8 cellular contexts compared by ENCODE assay signal in genomic region chr16:66695935-66696668, GRCh38. TPM values are rescaled to one million over a fixed set of nuclear protein-coding genes. Genes with fewer than 3 reads are reported as not detected.
DNase-seq lines count a peak whose midpoint lies in the region; ATAC-seq and TF ChIP-seq lines count a peak whose summit lies in the region.

No MANE protein-coding gene starts in this region.

- H3F3A ChIP-seq in SK-N-SH (replicated peaks; ENCODE audit: insufficient read depth): no peaks in the 10 kb centered on the region

- peak in 1 of 4 donors; percentile 54 for TF ChIP-seq POLR2A in upper lobe of left lung (IDR thresholded peaks at IDR 0.05)

- H3K27me3 ChIP-seq in SK-N-SH (ENCODE audit: insufficient read depth) (no peaks in the 10 kb centered on the region), duodenal mucosa (ENCODE audit: control insufficient read depth in 1 of 2, insufficient read depth in 2 of 2, low read length in 2 of 2) (no peaks in the 10 kb centered on the region), upper lobe of left lung (no peaks in the 10 kb centered on the region)

- peak overlapping the region; percentile 99 for H3K4me2 ChIP-seq in SK-N-SH

- no peaks in the 10 kb centered on the region for H3K9me2 ChIP-seq in SK-N-SH

- CTCF ChIA-PET in SK-N-SH (lab: Yijun Ruan, JAX): interaction anchor here (0.9 to 3.7 kb wide), 12 partner anchors 9 to 177 kb away, joined by 3 to 29 read pairs (median 6); partner anchors contain the start of gene NAE1

- peak overlapping the region; percentile 58 to 85 for H3K4me3 ChIP-seq in SK-N-SH (ENCODE audit: low read depth in 2 of 2, low read length in 1 of 2)
- peak overlapping the region; percentile 77 to 78 for H3K4me3 ChIP-seq in duodenal mucosa (ENCODE audit: low read depth in 1 of 2, low read length in 2 of 2)
- peak overlapping the region; percentile 69 to 91 (median 76) for H3K4me3 ChIP-seq in upper lobe of left lung

- POLR2A ChIA-PET in SK-N-SH (lab: Yijun Ruan, JAX): interaction anchor here (1.6 kb wide), 1 partner anchor 33 kb away, joined by 4 read pairs; no protein-coding TSS in a partner anchor

- DNase-seq in ACHN (peak; percentile 8), SK-N-SH (no peak), mesothelial cell of epicardium (ENCODE audit: low spot score in 2 of 2, unreplicated experiment in 2 of 2) (peak; percentile 24 to 53), upper lobe of left lung (peak; percentile 65 to 92), HCEC 1CT (no peak)

- H3K4me1 ChIP-seq in SK-N-SH (ENCODE audit: control insufficient read depth in 1 of 2, insufficient read depth in 2 of 2, low read depth in 1 of 2, low read length in 1 of 2): peaks cover 6 to 9% of the 10 kb centered on the region in 2 experiments; a peak in 2 of 4 replicates
- peaks cover 20 to 23% of the 10 kb centered on the region in 2 donors for H3K4me1 ChIP-seq in duodenal mucosa (ENCODE audit: control insufficient read depth in 1 of 2, insufficient read depth in 2 of 2, low read length in 2 of 2)
- H3K4me1 ChIP-seq in upper lobe of left lung: peaks cover 22 to 38% (median 23%) of the 10 kb centered on the region in 4 donors

- 83% methylated on average over 3 of the region's 91 CpGs for WGBS in SK-N-SH (ENCODE audit: low lambda C conversion rate)
- WGBS in upper lobe of left lung, 2 donors: 19% methylated on average over 8 of the region's 91 CpGs; no CpG with 5 or more reads in 1 of the 2 donors

- H3K4me1 Mint-ChIP-seq in mesothelial cell of epicardium: peaks cover 20% of the 10 kb centered on the region

- peaks cover 1% of the 10 kb centered on the region for H3K27me3 Mint-ChIP-seq in mesothelial cell of epicardium (ENCODE audit: low read depth)

- H3K36me3 ChIP-seq in SK-N-SH (replicated peaks in 1 of 2; ENCODE audit: control insufficient read depth in 1 of 2, insufficient read depth in 2 of 2, low read length in 1 of 2) (no peaks in the 10 kb centered on the region), duodenal mucosa (ENCODE audit: control insufficient read depth in 1 of 2, insufficient read depth in 2 of 2, low read length in 2 of 2) (no peaks in the 10 kb centered on the region), upper lobe of left lung (no peaks in the 10 kb centered on the region)

- no peak overlapping the region for H2AFZ ChIP-seq in SK-N-SH (ENCODE audit: low read depth)

- TF ChIP-seq EP300 in SK-N-SH (IDR thresholded peaks at IDR 0.05; ENCODE audit: borderline replicate concordance in 1 of 2, low read depth in 1 of 2, low read length in 1 of 2) (no peak), upper lobe of left lung (IDR thresholded peaks at IDR 0.05) (no peak)

- H3K4me3 Mint-ChIP-seq in mesothelial cell of epicardium: peak overlapping the region; percentile 77

- H3K36me3 Mint-ChIP-seq in mesothelial cell of epicardium: no peaks in the 10 kb centered on the region

- H3K9me3 ChIP-seq in SK-N-SH (no peaks in the 10 kb centered on the region), duodenal mucosa (ENCODE audit: control insufficient read depth in 1 of 2, low read length in 2 of 2) (no peaks in the 10 kb centered on the region), upper lobe of left lung (no peaks in the 10 kb centered on the region)

- in situ Hi-C loops in ACHN (cut with HindIII; ENCODE audit: low pct_ligation_motif_present, low pct_unique_long_range_greater_than_20kb, low sequenced_read_pairs): no loop called here

- H3K79me2 ChIP-seq in SK-N-SH (ENCODE audit: insufficient read depth): peaks cover 49% of the 10 kb centered on the region

- ATAC-seq in GM18909 (IDR thresholded peaks at IDR 0.05; ENCODE audit: poor library complexity, unreplicated experiment): peak; percentile 41
- peak; percentile 43 for ATAC-seq in HG03159 (IDR thresholded peaks at IDR 0.05; ENCODE audit: unreplicated experiment)
- ATAC-seq in upper lobe of left lung (ENCODE audit: low FRiP score in 2 of 2): peak; percentile 34 to 54

- TF ChIP-seq CTCF in SK-N-SH (IDR thresholded peaks at IDR 0.05) (no peak), mesothelial cell of epicardium (IDR thresholded peaks at IDR 0.05; ENCODE audit: unreplicated experiment) (no peak), upper lobe of left lung (IDR thresholded peaks at IDR 0.05) (no peak)

- peak overlapping the region; percentile 79 for H3K9ac ChIP-seq in SK-N-SH
- H3K9ac ChIP-seq in duodenal mucosa (ENCODE audit: low read depth in 1 of 2, low read length in 2 of 2): peak overlapping the region; percentile 58 to 84

- no peak for TF ChIP-seq RAD21 in SK-N-SH (IDR thresholded peaks at IDR 0.05; ENCODE audit: low read length)

- no peak overlapping the region for H3K27ac ChIP-seq in SK-N-SH (ENCODE audit: low read depth in 2 of 2, low read length in 1 of 2)
- peak overlapping the region; percentile 72 for H3K27ac ChIP-seq in duodenal mucosa (ENCODE audit: low read depth, low read length)
- H3K27ac ChIP-seq in upper lobe of left lung: peak overlapping the region; percentile 73 to 91 (median 82)

- H3K27ac Mint-ChIP-seq in mesothelial cell of epicardium: peak overlapping the region; percentile 69

- no peaks in the 10 kb centered on the region for H4K20me1 ChIP-seq in SK-N-SH (ENCODE audit: insufficient read depth)

- no peaks in the 10 kb centered on the region for H3K9me3 Mint-ChIP-seq in mesothelial cell of epicardium

TF ChIP-seq in SK-N-SH, 30 proteins besides CTCF, POLR2A, EP300 and RAD21:
- TF ChIP-seq SIN3A (IDR thresholded peaks at IDR 0.05; ENCODE audit: borderline replicate concordance, low read depth, low read length) (no peak), MAX (IDR thresholded peaks at IDR 0.05; ENCODE audit: low read depth) (peak; percentile 42; the same call in 1 of the 2 replicates), RXRA (IDR thresholded peaks at IDR 0.05; ENCODE audit: borderline replicate concordance, low read depth) (no peak), GABPA (IDR thresholded peaks at IDR 0.05; ENCODE audit: low read depth) (no peak)

RNA-seq across cellular contexts. Expression of gene CMTM4, which starts 0.4 kb away (rescaled TPM):
- 21.7 and 30.8 TPM in 2 replicates for polyA plus RNA-seq in SK-N-SH (2012; rRNA removed)
- 18.9 and 22.2 TPM in 2 replicates for polyA plus RNA-seq in SK-N-SH (2012; cell fraction: cytosol; rRNA removed)
- polyA plus RNA-seq in SK-N-SH (2012; cell fraction: nucleus; rRNA removed): 22.9 and 26.7 TPM in 2 replicates
- total RNA-seq in mesothelial cell of epicardium: 60.1 to 63.4 TPM (median 60.8 TPM) in 3 replicates
- total RNA-seq in upper lobe of left lung: 10 to 100 TPM; 35.6 to 82.1 (median 55.1) TPM

RNA-seq across cellular contexts. Expression of gene DYNC1LI2, which starts 55.3 kb away (rescaled TPM):
- polyA plus RNA-seq in SK-N-SH (2012; rRNA removed): 33.1 and 49.6 TPM in 2 replicates
- polyA plus RNA-seq in SK-N-SH (2012; cell fraction: cytosol; rRNA removed): 24.1 and 25.2 TPM in 2 replicates
- polyA plus RNA-seq in SK-N-SH (2012; cell fraction: nucleus; rRNA removed): 186 and 240 TPM in 2 replicates
- total RNA-seq in mesothelial cell of epicardium (145 to 157 TPM (median 150 TPM) in 3 replicates), upper lobe of left lung (100 to 1,000 TPM in 5 of 6 donors, 10 to 100 TPM in 1; 91.5 to 190 (median 132) TPM)

Comparison
In these comparisons a context has a peak if more than half of its experiments do, and no peak if none do; other contexts are left out.
1. DNase-seq: peak in ACHN (single experiment), mesothelial cell of epicardium (2 of 2) and upper lobe of left lung (2 of 2); none in SK-N-SH (single experiment) and HCEC 1CT (single experiment).
2. H3K27ac ChIP-seq: peak in duodenal mucosa (single experiment) and upper lobe of left lung (4 of 4); none in SK-N-SH (0 of 2).
3. Peak in every context shown above with its lines, with median percentiles within 50 percentile points of each other: ATAC-seq and H3K4me3 ChIP-seq.